Comparison of ENCODE assay signal across 8 cellular contexts in genomic region chr18:711693-712400, GRCh38. TPM values are rescaled to one million over a fixed set of nuclear protein-coding genes. Genes with fewer than 3 reads are reported as not detected.
DNase-seq lines count a peak whose midpoint lies in the region; ATAC-seq, FAIRE-seq and TF ChIP-seq lines count a peak whose summit lies in the region.

No MANE protein-coding gene starts in this region.

- H3K9me3 ChIP-seq in small intestine (ENCODE audit: control insufficient read depth, low read depth), result no peaks in the 10 kb centered on the region

- H3K36me3 ChIP-seq in brain microvascular endothelial cell (replicated peaks), result no peaks in the 10 kb centered on the region
- peaks cover 0 to 2% of the 10 kb centered on the region in 2 donors for H3K36me3 ChIP-seq in small intestine (ENCODE audit: control insufficient read depth in 2 of 2, insufficient read depth in 2 of 2, low read length in 2 of 2)

- TF ChIP-seq CTCF in GM12875 (IDR thresholded peaks at IDR 0.05; ENCODE audit: borderline replicate concordance, insufficient read depth, low read depth, low read length) (no peak), brain microvascular endothelial cell (IDR thresholded peaks at IDR 0.05; ENCODE audit: low read depth, low read length, missing control alignments) (peak; percentile 23)

- no peaks in the 10 kb centered on the region for H3K4me1 ChIP-seq in small intestine (ENCODE audit: control insufficient read depth in 2 of 2, insufficient read depth in 1 of 2, low read depth in 1 of 2, low read length in 1 of 2)

- H3K27me3 ChIP-seq in brain microvascular endothelial cell (replicated peaks) (no peaks in the 10 kb centered on the region), small intestine (ENCODE audit: control insufficient read depth in 2 of 2, insufficient read depth in 2 of 2, low read length in 2 of 2) (no peaks in the 10 kb centered on the region)

- H3K27ac ChIP-seq in brain microvascular endothelial cell, result peak overlapping the region; percentile 73
- H3K27ac ChIP-seq in small intestine (ENCODE audit: low read depth in 1 of 2, low read length in 1 of 2), result peak overlapping the region; percentile 72

- DNase-seq in NAMALWA (ENCODE audit: low spot score) (peak; percentile 93), UCSD-AML1 (lab: John Stamatoyannopoulos, UW; ENCODE audit: unreplicated experiment) (peak; percentile 44), brain microvascular endothelial cell (peak; percentile 76), iPS-NIHi11 (ENCODE audit: low spot score) (peak; percentile 37), small intestine (peak; percentile 84), NCI-H1436 treated with DMSO at 0.1 percent for 48 hours (lab: John Stamatoyannopoulos, UW) (no peak)

- 0% methylated on average over 35 to 42 of the region's 42 CpGs for WGBS in small intestine, 3 donors

- in situ Hi-C loops in brain microvascular endothelial cell (cut with HindIII; ENCODE audit: low pct_ligation_motif_present, low sequenced_read_pairs), result no loop called here

- peak overlapping the region; percentile 46 for H3K4me3 ChIP-seq in GM12875 (ENCODE audit: low read depth, low read length)
- peak overlapping the region; percentile 73 for H3K4me3 ChIP-seq in brain microvascular endothelial cell (ENCODE audit: low read depth, low read length)
- H3K4me3 ChIP-seq in small intestine (ENCODE audit: low read depth in 1 of 2, low read length in 2 of 2), result peak overlapping the region; percentile 61 to 66

- no peak for FAIRE-seq in small intestine (lab: Jason Lieb, UNC)

- peak; percentile 50 for ATAC-seq in HG02588 (IDR thresholded peaks at IDR 0.05; ENCODE audit: unreplicated experiment)

RNA-seq across cellular contexts. Expression of gene ENOSF1, which starts 0.6 kb away (rescaled TPM):
- polyA plus RNA-seq in small intestine, result 10 to 100 TPM; 35.4 to 78.3 (median 46.7) TPM

RNA-seq across cellular contexts. Expression of gene TYMS, which starts 54.4 kb away (rescaled TPM):
- polyA plus RNA-seq in small intestine, result 10 to 100 TPM in 1 of 3 donors, 1 to 10 TPM in 2; 6.2 to 56.6 (median 6.3) TPM
